In the genomic region with DNA sequence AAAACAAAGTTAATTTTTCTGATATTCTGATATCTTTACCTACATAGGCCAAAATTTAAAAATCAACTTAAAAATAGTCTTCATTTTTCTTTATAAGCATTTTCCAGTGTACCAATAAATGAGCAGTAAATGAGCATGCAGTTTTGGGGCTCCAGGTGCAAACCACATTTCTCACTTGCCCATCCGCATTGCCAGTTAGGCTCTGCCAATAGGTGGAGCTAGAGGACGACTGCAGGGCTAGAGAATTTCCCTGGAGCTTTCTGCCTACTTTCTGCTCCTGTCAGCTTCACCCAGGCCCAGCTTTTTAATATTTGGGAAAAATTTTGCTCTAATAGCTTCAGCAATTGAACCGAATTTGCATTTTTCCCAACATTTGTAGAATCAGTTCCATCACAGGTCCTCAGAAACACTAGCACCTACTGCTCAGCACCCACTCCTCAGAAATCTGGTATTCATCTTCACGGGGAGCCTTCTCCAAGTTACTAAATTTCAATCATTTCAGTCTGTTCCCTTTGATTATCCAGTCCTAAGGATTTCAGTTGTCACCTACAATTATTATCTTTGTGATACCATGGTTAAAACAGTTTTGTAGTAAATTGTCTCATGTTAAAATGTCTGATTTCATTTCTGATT, we compare ENCODE assay signal across 1 cellular context.
TF ChIP-seq lines count a peak whose summit lies in the region.

No MANE protein-coding gene starts in this region.

TF ChIP-seq in GM23338, 12 proteins besides CTCF, POLR2A, EP300 and RAD21 (continued from another document):
- TF ChIP-seq ZNF462 (CRISPR knock-in tag; IDR thresholded peaks at IDR 0.05) (no peak), EZH2 (IDR thresholded peaks at IDR 0.05; ENCODE audit: low read depth, unreplicated experiment) (no peak), CREB1 (CRISPR knock-in tag; IDR thresholded peaks at IDR 0.05; ENCODE audit: low read depth) (no peak)
